9 cellular contexts compared by ENCODE assay signal in genomic region chr5:120388016-120388781, GRCh38.
DNase-seq lines count a peak whose midpoint lies in the region; ATAC-seq and TF ChIP-seq lines count a peak whose summit lies in the region.
"Had no signal": no experiment of that assay in that cellular context is flagged by ENCODE, and none has a peak within 500 bp of the region (broad histone marks: within the 10 kb centered on the region; RNA-seq: fewer than 3 reads in every experiment).

No MANE protein-coding gene starts in this region.

- H3K79me2 ChIP-seq in fibroblast of lung (ENCODE audit: control insufficient read depth, insufficient read depth, low read length) (no peaks in the 10 kb centered on the region), Karpas-422 (ENCODE audit: low read length) (no peaks in the 10 kb centered on the region)

- peak overlapping the region; percentile 62 for H3K4me2 ChIP-seq in fibroblast of lung (ENCODE audit: extremely low read depth, insufficient read depth, low read length)
- no peak overlapping the region for H3K4me2 ChIP-seq in Karpas-422 (ENCODE audit: low read depth, low read length, poor library complexity, severe bottlenecking)

- H3K27ac ChIP-seq in Peyer's patch, result peak overlapping the region in 3 of 4 donors; percentile 11 to 47 (median 34)
- peak overlapping the region; percentile 79 for H3K27ac ChIP-seq in fibroblast of lung (ENCODE audit: insufficient read depth, low read length)
- peak overlapping the region; percentile 72 to 75 for H3K27ac ChIP-seq in thoracic aorta
- no peak overlapping the region for H3K27ac ChIP-seq in Karpas-422 (ENCODE audit: low read length)

- no peak overlapping the region for H3K4me3 ChIP-seq in HFF-Myc (replicated peaks; ENCODE audit: low read depth, low read length)
- H3K4me3 ChIP-seq in Peyer's patch, result no peak overlapping the region
- H3K4me3 ChIP-seq in fibroblast of lung (replicated peaks in 1 of 4; ENCODE audit: control extremely low read depth in 1 of 4, insufficient read depth in 1 of 4, low read depth in 3 of 4, low read length in 4 of 4), result no peak overlapping the region
- H3K4me3 ChIP-seq in thoracic aorta, result no peak overlapping the region
- no peak overlapping the region for H3K4me3 ChIP-seq in Karpas-422 (ENCODE audit: low read length)

- no peak for TF ChIP-seq POLR2A in Peyer's patch (IDR thresholded peaks at IDR 0.05)

- H3K36me3 ChIP-seq in Peyer's patch, result no peaks in the 10 kb centered on the region
- H3K36me3 ChIP-seq in fibroblast of lung (ENCODE audit: control insufficient read depth, insufficient read depth, low read length), result no peaks in the 10 kb centered on the region
- H3K36me3 ChIP-seq in thoracic aorta, result no peaks in the 10 kb centered on the region
- no peaks in the 10 kb centered on the region for H3K36me3 ChIP-seq in Karpas-422 (ENCODE audit: insufficient read depth, low read length)

- H4K20me1 ChIP-seq in fibroblast of lung (ENCODE audit: control insufficient read depth, extremely low read depth, insufficient read depth, low read length) (no peaks in the 10 kb centered on the region), Karpas-422 (ENCODE audit: insufficient read depth, low read depth, low read length) (no peaks in the 10 kb centered on the region)

- H3K9me2 ChIP-seq in Karpas-422 (replicated peaks; ENCODE audit: insufficient read depth, low read length), result no peaks in the 10 kb centered on the region

- no peak overlapping the region for H2AFZ ChIP-seq in fibroblast of lung (ENCODE audit: low read length)
- H2AFZ ChIP-seq in Karpas-422 (ENCODE audit: low read length), result no peak overlapping the region

- H3K4me1 ChIP-seq in Peyer's patch (no peaks in the 10 kb centered on the region), fibroblast of lung (ENCODE audit: control insufficient read depth, extremely low read depth, insufficient read depth, low read length) (peaks cover 15% of the 10 kb centered on the region), thoracic aorta (ENCODE audit: control insufficient read depth in 1 of 2, low read depth in 2 of 2) (peaks cover 19 to 20% of the 10 kb centered on the region in 2 donors), Karpas-422 (ENCODE audit: low read length) (no peaks in the 10 kb centered on the region)

- ATAC-seq in thoracic aorta (ENCODE audit: insufficient number of reproducible peaks, low FRiP score, low read depth), result peak; percentile 70
- ATAC-seq in GM18867 (IDR thresholded peaks at IDR 0.05; ENCODE audit: unreplicated experiment), result no peak

- TF ChIP-seq CTCF in HFF-Myc (IDR thresholded peaks at IDR 0.05; ENCODE audit: low read depth, low read length, missing control alignments) (no peak), Peyer's patch (IDR thresholded peaks at IDR 0.05) (no peak), fibroblast of lung (conservative IDR thresholded peaks at IDR 0.05 in 1 of 2, IDR thresholded peaks at IDR 0.05 in 1 of 2; ENCODE audit: low read depth in 1 of 2, low read length in 2 of 2) (no peak), thoracic aorta (IDR thresholded peaks at IDR 0.05) (no peak)

- H3K9ac ChIP-seq in fibroblast of lung (ENCODE audit: insufficient read depth, low read length), result no peak overlapping the region
- H3K9ac ChIP-seq in Karpas-422 (ENCODE audit: low read length), result no peak overlapping the region

- H3K27me3 ChIP-seq in Peyer's patch (no peaks in the 10 kb centered on the region), fibroblast of lung (ENCODE audit: control insufficient read depth, insufficient read depth, low read length) (no peaks in the 10 kb centered on the region), thoracic aorta (replicated peaks; ENCODE audit: insufficient read depth) (no peaks in the 10 kb centered on the region), Karpas-422 (ENCODE audit: low read length) (no peaks in the 10 kb centered on the region)

- DNase-seq in HFF-Myc (ENCODE audit: extremely low read depth, low read depth) (peak; percentile 88), Peyer's patch (no peak), fibroblast of lung (ENCODE audit: low read depth in 2 of 2) (peak; percentile 93 to 98), thoracic aorta (ENCODE audit: low spot score) (no peak), Karpas-422 (no peak), NCI-H82 treated with DMSO at 0.1 percent for 48 hours (lab: John Stamatoyannopoulos, UW; ENCODE audit: unreplicated experiment) (no peak)
- no peak for DNase-seq in stimulated activated CD4-positive, alpha-beta T cell treated with anti-CD3 and anti-CD28 coated beads, Interleukin-4, amount 100 ng/mL, for 1 hour
- DNase-seq: stimulated activated CD4-positive, alpha-beta T cell treated with anti-CD3 and anti-CD28 coated beads, Interleukin-12 subunit alpha, Interleukin-12 subunit beta, amount 100 ng/mL, for 4 hours had no signal

- no peaks in the 10 kb centered on the region for H3K9me3 ChIP-seq in Peyer's patch
- no peaks in the 10 kb centered on the region for H3K9me3 ChIP-seq in fibroblast of lung (ENCODE audit: control insufficient read depth, insufficient read depth, low read depth, low read length)
- no peaks in the 10 kb centered on the region for H3K9me3 ChIP-seq in thoracic aorta
- no peaks in the 10 kb centered on the region for H3K9me3 ChIP-seq in Karpas-422 (ENCODE audit: low read length)

Comparison
In these comparisons a context has a peak if more than half of its experiments do, and no peak if none do; other contexts are left out.
1. DNase-seq: peak in HFF-Myc (single experiment) and fibroblast of lung (2 of 2); none in Peyer's patch (0 of 3), thoracic aorta (single experiment), stimulated activated CD4-positive, alpha-beta T cell treated with anti-CD3 and anti-CD28 coated beads, Interleukin-4, amount 100 ng/mL, for 1 hour (single experiment), Karpas-422 (single experiment) and NCI-H82 treated with DMSO at 0.1 percent for 48 hours (single experiment).